ENCODE assay signal across 8 cellular contexts in the genomic region with DNA sequence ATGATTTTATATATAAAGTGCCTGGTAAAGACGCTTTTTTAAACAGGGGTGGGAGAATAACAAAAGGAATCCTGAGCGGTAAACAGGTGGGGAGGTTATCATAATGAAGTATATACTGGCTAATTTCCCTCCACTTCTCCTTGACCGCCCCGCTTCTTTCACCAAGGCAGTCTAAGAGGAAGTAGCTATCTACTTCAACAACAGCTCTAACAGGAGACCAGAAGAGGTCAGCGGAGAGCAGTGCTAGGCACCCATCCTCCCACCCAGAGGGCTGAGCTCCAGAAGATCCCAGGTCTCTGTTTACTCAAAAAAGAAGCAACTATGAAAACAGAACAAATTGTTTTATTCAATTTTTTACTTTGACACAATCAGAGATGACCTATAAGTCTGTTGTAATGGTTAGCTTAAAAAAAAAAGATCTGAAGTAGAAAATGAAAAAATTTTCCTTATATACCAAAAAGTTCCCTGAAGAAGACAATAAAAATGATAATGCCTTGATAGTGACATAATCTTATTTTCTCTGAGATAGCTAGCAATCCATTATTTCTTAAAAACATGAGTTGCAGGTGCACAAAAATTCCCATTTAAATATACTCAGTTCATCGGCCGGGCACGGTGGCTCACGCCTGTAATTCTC.
DNase-seq lines count a peak whose midpoint lies in the region; ATAC-seq, FAIRE-seq and TF ChIP-seq lines count a peak whose summit lies in the region.

No MANE protein-coding gene starts in this region.

- H3K9me3 Mint-ChIP-seq in activated CD4-positive, alpha-beta memory T cell treated with anti-CD3 and anti-CD28 coated beads for 36 hours = no peaks in the 10 kb centered on the region

- no peak overlapping the region for H3K4me3 ChIP-seq in BE2C (ENCODE audit: low read depth, low read length)
- no peak overlapping the region for H3K4me3 ChIP-seq in pancreas

- TF ChIP-seq CTCF in BE2C (IDR thresholded peaks at IDR 0.05; ENCODE audit: low read depth, low read length) (peak; percentile 95), pancreas (IDR thresholded peaks at IDR 0.05) (peak in 3 of 4 donors; percentile 34 to 46 (median 37))

- DNase-seq in BE2C (peak; percentile 73), NCI-H226 (peak; percentile 34), foreskin melanocyte (peak; percentile 35), pancreas (peak in 5 of 6 donors; percentile 23 to 55 (median 37)), NCI-H128 (lab: John Stamatoyannopoulos, UW; ENCODE audit: unreplicated experiment) (no peak)
- peak; percentile 44 for DNase-seq in activated CD4-positive, alpha-beta memory T cell treated with anti-CD3 and anti-CD28 coated beads for 36 hours

- intact Hi-C loops in activated CD4-positive, alpha-beta memory T cell treated with anti-CD3 and anti-CD28 coated beads for 36 hours (cut with micrococcal nuclease) = loop anchor here (10.0 kb wide), 2 partner anchors 317 to 357 kb away; no protein-coding TSS in a partner anchor
- intact Hi-C loops in pancreas (cut with DNase I) = no loop called here

- H3K27me3 Mint-ChIP-seq in activated CD4-positive, alpha-beta memory T cell treated with anti-CD3 and anti-CD28 coated beads for 36 hours = no peaks in the 10 kb centered on the region

- H3K4me1 Mint-ChIP-seq in activated CD4-positive, alpha-beta memory T cell treated with anti-CD3 and anti-CD28 coated beads for 36 hours (ENCODE audit: low read depth) = peaks cover 18% of the 10 kb centered on the region

- H3K27ac ChIP-seq in pancreas = no peak overlapping the region

- H3K36me3 ChIP-seq in BE2C (no peaks in the 10 kb centered on the region), pancreas (no peaks in the 10 kb centered on the region)

- CTCF ChIA-PET in activated CD4-positive, alpha-beta memory T cell treated with anti-CD3 and anti-CD28 coated beads for 36 hours (lab: Charles Lee) = interaction anchor here (0.5 to 2.3 kb wide), 15 partner anchors 9 to 548 kb away, joined by 3 to 11 read pairs (median 4); a partner anchor contains a TSS

- POLR2A ChIA-PET in activated CD4-positive, alpha-beta memory T cell treated with anti-CD3 and anti-CD28 coated beads for 36 hours (lab: Charles Lee) = interaction anchor here (1.5 kb wide), 1 partner anchor 141 kb away, joined by 3 read pairs; a partner anchor contains a TSS

- 53 to 55% methylated on average over 9 of the region's 9 CpGs for WGBS in pancreas, 2 donors

- H3K9me3 ChIP-seq in BE2C = no peaks in the 10 kb centered on the region
- no peaks in the 10 kb centered on the region for H3K9me3 ChIP-seq in pancreas

- no peak overlapping the region for H3K4me3 Mint-ChIP-seq in activated CD4-positive, alpha-beta memory T cell treated with anti-CD3 and anti-CD28 coated beads for 36 hours

- peak; percentile 53 for ATAC-seq in GM18508 (IDR thresholded peaks at IDR 0.05; ENCODE audit: insufficient read depth, unreplicated experiment)
- ATAC-seq in HG03095 (IDR thresholded peaks at IDR 0.05; ENCODE audit: unreplicated experiment) = peak; percentile 82
- ATAC-seq in pancreas = peak; percentile 79 to 99 (median 96)

- FAIRE-seq in pancreas (lab: Jason Lieb, UNC) = peak; percentile 65

- no peaks in the 10 kb centered on the region for H3K36me3 Mint-ChIP-seq in activated CD4-positive, alpha-beta memory T cell treated with anti-CD3 and anti-CD28 coated beads for 36 hours

- H3K27me3 ChIP-seq in BE2C (no peaks in the 10 kb centered on the region), pancreas (no peaks in the 10 kb centered on the region)

- H3K4me1 ChIP-seq in BE2C (no peaks in the 10 kb centered on the region), pancreas (peaks cover 4 to 15% (median 8%) of the 10 kb centered on the region in 3 donors)

- no peak overlapping the region for H3K27ac Mint-ChIP-seq in activated CD4-positive, alpha-beta memory T cell treated with anti-CD3 and anti-CD28 coated beads for 36 hours
